In genomic region chr12:122999196-122999946, GRCh38 we compare ENCODE assay signal across 18 cellular contexts.
"Had no signal": no experiment of that assay in that cellular context is flagged by ENCODE, and none has a peak within 500 bp of the region (broad histone marks: within the 10 kb centered on the region; RNA-seq: fewer than 3 reads in every experiment).

No MANE protein-coding gene starts in this region.

- DNase-seq: activated CD4-positive, alpha-beta T cell treated with anti-CD3 and anti-CD28 coated beads, Interleukin-2, amount 10 ng/mL, durations not matched to agents 7 days and 5 days; activated CD8-positive, alpha-beta memory T cell treated with anti-CD3 and anti-CD28 coated beads, Interleukin-2, amount 50 U/mL, for 48 hours; cerebellar nuclear complex; left colon; mammary epithelial cell; stimulated activated CD4-positive, alpha-beta T cell treated with anti-CD3 and anti-CD28 coated beads, Interleukin-1b, Interleukin-23, amount 100 ng/mL, for 48 hours; stomach; SW 1271; thyroid gland had no signal

- ATAC-seq: left colon; mucosa of descending colon; naive thymus-derived CD8-positive, alpha-beta T cell; right lobe of liver had no signal

- H3K27ac ChIP-seq: ascending aorta, breast epithelium, epithelial cell of prostate, right lobe of liver, stomach, thyroid gland had no signal

- H3K4me1 Mint-ChIP-seq: activated CD4-positive, alpha-beta T cell treated with anti-CD3 and anti-CD28 coated beads, Interleukin-2, amount 10 ng/mL, durations not matched to agents 7 days and 5 days; naive thymus-derived CD8-positive, alpha-beta T cell had no signal

- H3K27me3 ChIP-seq: ascending aorta, breast epithelium, right lobe of liver, stomach, thyroid gland had no signal

- H3K9me3 ChIP-seq: ascending aorta, breast epithelium, mucosa of descending colon, right lobe of liver, stomach, thyroid gland had no signal

- H3K4me3 Mint-ChIP-seq: activated CD4-positive, alpha-beta T cell treated with anti-CD3 and anti-CD28 coated beads, Interleukin-2, amount 10 ng/mL, durations not matched to agents 7 days and 5 days; activated T-helper 1 cell treated with anti-CD3 and anti-CD28 coated beads, Interleukin-12 subunit alpha, Interleukin-12 subunit beta, Interleukin-2, Interleukin-4 antibody, amounts not matched to agents 30 ng/mL and 10 ng/mL and 1 ng/mL, durations not matched to agents 14 hours and 24 hours and 36 hours; naive thymus-derived CD8-positive, alpha-beta T cell; T-helper 2 cell treated with Interferon-gamma antibody and Interleukin-4, amounts not matched to agents 5 μg/mL and 100 μg/mL, for 36 hours had no signal

- H3K4me3 ChIP-seq: ascending aorta, breast epithelium, mucosa of descending colon, right lobe of liver, stomach, thyroid gland had no signal

- H3K36me3 ChIP-seq: breast epithelium, thyroid gland had no signal

- H3K4me1 ChIP-seq: ascending aorta had no signal

- H3K9me3 Mint-ChIP-seq: activated CD4-positive, alpha-beta T cell treated with anti-CD3 and anti-CD28 coated beads, Interleukin-2, amount 10 ng/mL, durations not matched to agents 7 days and 5 days; activated T-helper 1 cell treated with anti-CD3 and anti-CD28 coated beads, Interleukin-12 subunit alpha, Interleukin-12 subunit beta, Interleukin-2, Interleukin-4 antibody, amounts not matched to agents 30 ng/mL and 10 ng/mL and 1 ng/mL, durations not matched to agents 14 hours and 24 hours and 36 hours; naive thymus-derived CD8-positive, alpha-beta T cell; T-helper 2 cell treated with Interferon-gamma antibody and Interleukin-4, amounts not matched to agents 5 μg/mL and 100 μg/mL, for 36 hours had no signal

- H3K27ac Mint-ChIP-seq: activated CD4-positive, alpha-beta T cell treated with anti-CD3 and anti-CD28 coated beads, Interleukin-2, amount 10 ng/mL, durations not matched to agents 7 days and 5 days; activated T-helper 1 cell treated with anti-CD3 and anti-CD28 coated beads, Interleukin-12 subunit alpha, Interleukin-12 subunit beta, Interleukin-2, Interleukin-4 antibody, amounts not matched to agents 30 ng/mL and 10 ng/mL and 1 ng/mL, durations not matched to agents 14 hours and 24 hours and 36 hours; progenitor cell of endocrine pancreas; T-helper 2 cell treated with Interferon-gamma antibody and Interleukin-4, amounts not matched to agents 5 μg/mL and 100 μg/mL, for 36 hours had no signal

- H3K27me3 Mint-ChIP-seq: activated CD4-positive, alpha-beta T cell treated with anti-CD3 and anti-CD28 coated beads, Interleukin-2, amount 10 ng/mL, durations not matched to agents 7 days and 5 days; naive thymus-derived CD8-positive, alpha-beta T cell; progenitor cell of endocrine pancreas had no signal
